35 cellular contexts compared by ENCODE assay signal in the genomic region with DNA sequence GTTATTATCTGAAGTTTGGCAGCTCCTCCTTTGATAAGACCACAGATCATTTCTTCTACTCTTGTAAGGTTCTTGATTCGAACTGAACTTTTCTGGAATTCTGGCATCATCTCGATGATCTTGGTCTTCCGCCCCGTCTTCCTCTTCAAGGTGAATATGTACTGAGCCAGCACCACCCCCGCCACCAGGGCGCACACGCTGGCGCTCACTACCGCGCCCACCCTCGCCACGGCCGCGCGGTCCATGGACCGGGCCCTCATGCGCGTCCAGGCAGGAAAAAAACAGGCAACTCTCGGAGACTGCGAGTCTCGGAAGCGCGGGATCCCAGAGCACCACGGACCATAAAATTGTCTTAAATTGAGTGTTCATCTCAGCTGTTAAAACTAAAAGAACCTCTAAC.
"Had no signal": no experiment of that assay in that cellular context is flagged by ENCODE, and none has a peak within 500 bp of the region (broad histone marks: within the 10 kb centered on the region; RNA-seq: fewer than 3 reads in every experiment).

No MANE protein-coding gene starts in this region.

- H3K36me3 Mint-ChIP-seq: activated CD8-positive, alpha-beta memory T cell treated with anti-CD3 and anti-CD28 coated beads, Interleukin-2, amount 10 ng/mL, durations not matched to agents 7 days and 5 days; activated naive CD8-positive, alpha-beta T cell treated with anti-CD3 and anti-CD28 coated beads for 36 hours; T-cell had no signal

- H3K36me3 ChIP-seq: brain microvascular endothelial cell, Peyer's patch had no signal

- DNase-seq: activated B cell treated with CpG ODN at 0.5 μM for 24 hours; activated CD4-positive, alpha-beta memory T cell treated with anti-CD3 and anti-CD28 coated beads, Interleukin-2, amount 10 ng/mL, durations not matched to agents 7 days and 5 days; activated CD4-positive, alpha-beta T cell treated with anti-CD3 and anti-CD28 coated beads for 4 hours; activated CD4-positive, CD25-positive, alpha-beta regulatory T cell treated with anti-CD3 and anti-CD28 coated beads, Interleukin-2, amount 50 U/mL, for 72 hours; activated CD8-positive, alpha-beta memory T cell treated with anti-CD3 and anti-CD28 coated beads for 24 hours; activated CD8-positive, alpha-beta memory T cell treated with anti-CD3 and anti-CD28 coated beads, Interleukin-2, amount 10 ng/mL, durations not matched to agents 7 days and 5 days; activated CD8-positive, alpha-beta memory T cell treated with anti-CD3 and anti-CD28 coated beads, Interleukin-2, amount 50 U/mL, for 48 hours; activated effector memory CD4-positive, alpha-beta T cell treated with anti-CD3 and anti-CD28 coated beads, Interleukin-2, amount 50 U/mL, for 16 hours; activated naive CD4-positive, alpha-beta T cell; activated naive CD4-positive, alpha-beta T cell treated with anti-CD3 and anti-CD28 coated beads, Interleukin-2, amount 50 U/mL, for 16 hours; activated naive CD8-positive, alpha-beta T cell treated with anti-CD3 and anti-CD28 coated beads for 36 hours; activated T-cell treated with anti-CD3 and anti-CD28 coated beads, Interleukin-2, amount 50 U/mL, for 48 hours; amniotic stem cell; aorta; brain microvascular endothelial cell; central memory CD4-positive, alpha-beta T cell; Karpas-422; KBM-7; NCI-H1105 treated with DMSO at 0.1 percent for 48 hours; NCI-H1436; NCI-H1694; NCI-H1930; NCI-H2081 treated with DMSO at 0.1 percent for 48 hours; NCI-H345; NCI-H524 treated with DMSO at 0.1 percent for 48 hours; NK-92 treated with Interleukin-12 subunit alpha and Interleukin-12 subunit beta, amount 100 ng/mL, for 24 hours; PC-3; Peyer's patch; RPMI8226; SHP77 treated with DMSO at 0.1 percent for 48 hours; T-cell; T-helper 2 cell; T-helper 9 cell had no signal

- H3K4me1 Mint-ChIP-seq: activated B cell treated with CpG ODN at 0.5 μM for 24 hours; activated CD4-positive, alpha-beta memory T cell treated with anti-CD3 and anti-CD28 coated beads, Interleukin-2, amount 10 ng/mL, durations not matched to agents 7 days and 5 days; activated CD8-positive, alpha-beta memory T cell treated with anti-CD3 and anti-CD28 coated beads, Interleukin-2, amount 10 ng/mL, durations not matched to agents 7 days and 5 days; activated naive CD8-positive, alpha-beta T cell treated with anti-CD3 and anti-CD28 coated beads for 36 hours; T-cell had no signal

- H3K27me3 ChIP-seq: brain microvascular endothelial cell, Peyer's patch had no signal

- H3K27ac Mint-ChIP-seq: activated B cell treated with CpG ODN at 0.5 μM for 24 hours; activated CD4-positive, alpha-beta memory T cell treated with anti-CD3 and anti-CD28 coated beads, Interleukin-2, amount 10 ng/mL, durations not matched to agents 7 days and 5 days; activated CD8-positive, alpha-beta memory T cell treated with anti-CD3 and anti-CD28 coated beads, Interleukin-2, amount 10 ng/mL, durations not matched to agents 7 days and 5 days; activated naive CD8-positive, alpha-beta T cell treated with anti-CD3 and anti-CD28 coated beads for 36 hours; T-cell had no signal

- H3K9me3 Mint-ChIP-seq: activated CD4-positive, alpha-beta memory T cell treated with anti-CD3 and anti-CD28 coated beads, Interleukin-2, amount 10 ng/mL, durations not matched to agents 7 days and 5 days; activated naive CD8-positive, alpha-beta T cell treated with anti-CD3 and anti-CD28 coated beads for 36 hours had no signal

- H3K4me3 Mint-ChIP-seq: activated B cell treated with CpG ODN at 0.5 μM for 24 hours; activated CD4-positive, alpha-beta memory T cell treated with anti-CD3 and anti-CD28 coated beads, Interleukin-2, amount 10 ng/mL, durations not matched to agents 7 days and 5 days; activated CD8-positive, alpha-beta memory T cell treated with anti-CD3 and anti-CD28 coated beads, Interleukin-2, amount 10 ng/mL, durations not matched to agents 7 days and 5 days; activated naive CD8-positive, alpha-beta T cell treated with anti-CD3 and anti-CD28 coated beads for 36 hours; T-cell had no signal

- ATAC-seq: activated CD8-positive, alpha-beta memory T cell treated with anti-CD3 and anti-CD28 coated beads, Interleukin-2, amount 10 ng/mL, durations not matched to agents 7 days and 5 days; PC-3; SK-N-SH treated with all-trans-retinoic acid at 6 μM for 48 hours had no signal

- H3K4me3 ChIP-seq: Peyer's patch had no signal

- H3K9me3 ChIP-seq: Peyer's patch had no signal

- H3K4me1 ChIP-seq: Peyer's patch had no signal

- H3K27ac ChIP-seq: brain microvascular endothelial cell, Peyer's patch, VCaP had no signal

- H3K27me3 Mint-ChIP-seq: activated B cell treated with CpG ODN at 0.5 μM for 24 hours; activated CD4-positive, alpha-beta memory T cell treated with anti-CD3 and anti-CD28 coated beads, Interleukin-2, amount 10 ng/mL, durations not matched to agents 7 days and 5 days; activated CD8-positive, alpha-beta memory T cell treated with anti-CD3 and anti-CD28 coated beads, Interleukin-2, amount 10 ng/mL, durations not matched to agents 7 days and 5 days; activated naive CD8-positive, alpha-beta T cell treated with anti-CD3 and anti-CD28 coated beads for 36 hours; T-cell had no signal
